15 cellular contexts compared by ENCODE assay signal in the genomic region with DNA sequence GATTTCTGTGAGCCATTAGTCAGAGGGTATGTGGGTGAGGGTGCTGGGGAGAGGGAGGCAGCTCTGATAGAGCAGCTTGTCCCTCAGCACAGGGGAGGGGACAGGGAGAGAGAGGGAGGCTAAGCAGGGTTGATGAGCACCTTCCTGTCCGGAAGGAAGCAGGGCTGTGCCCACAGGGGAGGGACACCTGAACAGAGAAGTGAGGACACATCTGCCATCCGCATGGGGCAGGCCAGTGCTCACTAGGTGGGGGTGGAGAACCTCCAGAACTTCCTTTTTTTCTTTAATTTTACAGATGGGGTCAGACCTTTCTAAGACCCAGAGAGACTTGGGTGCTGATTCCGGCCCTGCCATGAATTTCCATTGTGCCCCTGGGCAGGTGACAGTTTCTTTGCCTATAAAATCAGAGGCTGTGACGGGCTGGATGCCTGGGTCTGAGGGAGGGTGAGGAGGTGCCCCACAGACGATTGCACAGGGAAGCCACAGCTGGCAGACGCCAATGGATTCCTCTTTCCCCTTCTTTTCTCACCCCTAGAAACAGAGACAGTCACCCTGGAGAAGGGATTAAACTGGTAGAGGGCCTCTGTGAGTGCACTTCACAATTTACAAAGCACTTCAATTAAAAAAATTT. TPM values are rescaled to one million over a fixed set of nuclear protein-coding genes. Genes with fewer than 3 reads are reported as not detected.
DNase-seq lines count a peak whose midpoint lies in the region; ATAC-seq, FAIRE-seq and TF ChIP-seq lines count a peak whose summit lies in the region.
"Had no signal": no experiment of that assay in that cellular context is flagged by ENCODE, and none has a peak within 500 bp of the region (broad histone marks: within the 10 kb centered on the region; RNA-seq: fewer than 3 reads in every experiment).

No MANE protein-coding gene starts in this region.

- ATAC-seq in K562 (peak; percentile 30; the same call in 1 of the 3 replicates), HG02678 (IDR thresholded peaks at IDR 0.05; ENCODE audit: unreplicated experiment) (no peak)
- peak; percentile 51 for ATAC-seq in stimulated activated effector memory CD8-positive, alpha-beta T cell treated with anti-CD3 and anti-CD28 coated beads, Interleukin-12 subunit alpha, Interleukin-12 subunit beta, amount 100 ng/mL, for 72 hours
- ATAC-seq: activated CD4-positive, alpha-beta T cell treated with anti-CD3 and anti-CD28 coated beads for 36 hours; HCT116 had no signal

- no peaks in the 10 kb centered on the region for H3K79me2 ChIP-seq in Karpas-422 (ENCODE audit: low read length)
- H3K79me2 ChIP-seq in OCI-LY3 (ENCODE audit: low read length) = no peaks in the 10 kb centered on the region
- H3K79me2 ChIP-seq in K562 (ENCODE audit: control insufficient read depth, insufficient read depth, low read length) = no peaks in the 10 kb centered on the region

- peak; percentile 48 for DNase-seq in Karpas-422
- no peak for DNase-seq in K562 (ENCODE audit: extremely low read depth in 1 of 4, low spot score in 3 of 4)
- no peak for DNase-seq in stimulated activated effector memory CD8-positive, alpha-beta T cell treated with anti-CD3 and anti-CD28 coated beads, Interleukin-12 subunit alpha, Interleukin-12 subunit beta, amount 100 ng/mL, for 72 hours (ENCODE audit: low spot score in 2 of 2)
- DNase-seq in T-helper 9 cell = no peak
- DNase-seq in NCI-H187 treated with DMSO at 0.1 percent for 48 hours (lab: John Stamatoyannopoulos, UW) = no peak
- DNase-seq: activated CD4-positive, alpha-beta T cell treated with anti-CD3 and anti-CD28 coated beads for 36 hours; foreskin fibroblast; NCI-H1436 treated with DMSO at 0.1 percent for 48 hours; NCI-H524 had no signal

- H3K27ac ChIP-seq in Karpas-422 (ENCODE audit: low read length) = no peak overlapping the region
- H3K27ac ChIP-seq in OCI-LY3 (ENCODE audit: low read length) = no peak overlapping the region
- no peak overlapping the region for H3K27ac ChIP-seq in K562 (ENCODE audit: extremely low read depth, low read depth, low read length)
- H3K27ac ChIP-seq: SK-N-MC, suprapubic skin had no signal

- H3K4me3 ChIP-seq in Karpas-422 (ENCODE audit: low read length) (no peak overlapping the region), OCI-LY3 (ENCODE audit: low read length) (no peak overlapping the region), K562 (no peak overlapping the region)
- H3K4me3 ChIP-seq: SK-N-MC, suprapubic skin had no signal

- no peaks in the 10 kb centered on the region for H3K9me2 ChIP-seq in Karpas-422 (replicated peaks; ENCODE audit: insufficient read depth, low read length)

- H3K9me1 ChIP-seq in K562 (ENCODE audit: control insufficient read depth, insufficient read depth, low read length) = no peaks in the 10 kb centered on the region

- BruUV-seq in K562 (replicated peaks; lab: Mats Ljungman, UMichigan) = no TSS peak

- H3K4me3 Mint-ChIP-seq in stimulated activated effector memory CD8-positive, alpha-beta T cell treated with anti-CD3 and anti-CD28 coated beads, Interleukin-12 subunit alpha, Interleukin-12 subunit beta, amount 100 ng/mL, for 72 hours = no peak overlapping the region
- H3K4me3 Mint-ChIP-seq: activated CD4-positive, alpha-beta T cell treated with anti-CD3 and anti-CD28 coated beads for 36 hours; activated T-helper 1 cell treated with anti-CD3 and anti-CD28 coated beads, Interleukin-12 subunit alpha, Interleukin-12 subunit beta, Interleukin-2, Interleukin-4 antibody, amounts not matched to agents 30 ng/mL and 10 ng/mL and 1 ng/mL, durations not matched to agents 14 hours and 24 hours and 36 hours had no signal

- POLR2A ChIA-PET in K562 (lab: Yijun Ruan, JAX) = interaction anchor here (0.6 kb wide), 1 partner anchor 40 kb away, joined by 3 read pairs; no protein-coding TSS in a partner anchor

- no peaks in the 10 kb centered on the region for H3K36me3 Mint-ChIP-seq in stimulated activated effector memory CD8-positive, alpha-beta T cell treated with anti-CD3 and anti-CD28 coated beads, Interleukin-12 subunit alpha, Interleukin-12 subunit beta, amount 100 ng/mL, for 72 hours

- H4K20me1 ChIP-seq in Karpas-422 (ENCODE audit: insufficient read depth, low read depth, low read length) = no peaks in the 10 kb centered on the region
- H4K20me1 ChIP-seq in OCI-LY3 (ENCODE audit: insufficient read depth, low read length) = no peaks in the 10 kb centered on the region
- no peaks in the 10 kb centered on the region for H4K20me1 ChIP-seq in K562 (replicated peaks; ENCODE audit: control insufficient read depth, insufficient read depth, low read length)

- TF ChIP-seq POLR2A in K562 (conservative IDR thresholded peaks at IDR 0.05) = no peak

- 2% methylated on average over 6 of the region's 6 CpGs for WGBS in K562 (ENCODE audit: insufficient coverage, low coverage, missing lambda C conversion rate)

- H3K4me2 ChIP-seq in Karpas-422 (ENCODE audit: low read depth, low read length, poor library complexity, severe bottlenecking) (no peak overlapping the region), OCI-LY3 (ENCODE audit: low read length) (peak overlapping the region; percentile 31), K562 (ENCODE audit: insufficient read depth, low read length) (no peak overlapping the region)

- FAIRE-seq in K562 (lab: Jason Lieb, UNC) = no peak

- H3K4me1 Mint-ChIP-seq in stimulated activated effector memory CD8-positive, alpha-beta T cell treated with anti-CD3 and anti-CD28 coated beads, Interleukin-12 subunit alpha, Interleukin-12 subunit beta, amount 100 ng/mL, for 72 hours = peaks cover 17% of the 10 kb centered on the region

- peaks cover 7% of the 10 kb centered on the region for H3K4me1 ChIP-seq in Karpas-422 (ENCODE audit: low read length)
- H3K4me1 ChIP-seq in OCI-LY3 (ENCODE audit: low read length) = peaks cover 21% of the 10 kb centered on the region
- peaks cover 0 to 7% of the 10 kb centered on the region in 2 experiments; a peak in 1 of 5 replicates for H3K4me1 ChIP-seq in K562 (replicated peaks in 1 of 2; ENCODE audit: control insufficient read depth in 2 of 2, insufficient read depth in 2 of 2, low read length in 2 of 2)

- intact Hi-C loops in K562 (cut with micrococcal nuclease) = no loop called here

- no peaks in the 10 kb centered on the region for H3K27me3 ChIP-seq in Karpas-422 (ENCODE audit: low read length)
- H3K27me3 ChIP-seq in OCI-LY3 (ENCODE audit: low read depth, low read length) = no peaks in the 10 kb centered on the region
- peaks cover 24 to 46% of the 10 kb centered on the region in 2 experiments; a peak in 4 of 5 replicates for H3K27me3 ChIP-seq in K562 (ENCODE audit: control insufficient read depth in 2 of 2, insufficient read depth in 2 of 2, low read length in 2 of 2)

- CTCF ChIA-PET in K562 (lab: Yijun Ruan, JAX; ENCODE audit: low intra/inter-chr PET ratio) = no interaction called here

- no peaks in the 10 kb centered on the region for H3K36me3 ChIP-seq in Karpas-422 (ENCODE audit: insufficient read depth, low read length)
- H3K36me3 ChIP-seq in OCI-LY3 (replicated peaks; ENCODE audit: low read depth, low read length) = no peaks in the 10 kb centered on the region
- H3K36me3 ChIP-seq in K562 (ENCODE audit: control insufficient read depth, insufficient read depth, low read length) = no peaks in the 10 kb centered on the region
- H3K36me3 ChIP-seq: suprapubic skin had no signal

- H3K9ac ChIP-seq in Karpas-422 (ENCODE audit: low read length) (no peak overlapping the region), OCI-LY3 (ENCODE audit: low read length) (no peak overlapping the region), K562 (ENCODE audit: insufficient read depth in 1 of 2, low read depth in 2 of 2, low read length in 2 of 2) (peak overlapping the region in 1 of 2 experiments; percentile 48; a peak in 1 of 4 replicates)

- in situ Hi-C loops in K562 (cut with MboI) = loop anchor here (10.0 kb wide), 1 partner anchor 556 kb away; no protein-coding TSS in a partner anchor

- TF ChIP-seq CTCF in OCI-LY3 (IDR thresholded peaks at IDR 0.05; ENCODE audit: low read depth, low read length) (no peak), K562 (IDR thresholded peaks at IDR 0.05 in 2 of 3, conservative IDR thresholded peaks at IDR 0.05 in 1 of 3; ENCODE audit: insufficient read depth in 2 of 3, low read depth in 1 of 3, low read length in 3 of 3) (0 out of 6 replicates have a peak, but pooled peaks of 1 of the 3 experiments have one; percentile 1)

- no peak for TF ChIP-seq RAD21 in K562 (CRISPR knock-in tag; conservative IDR thresholded peaks at IDR 0.05 in 1 of 2, IDR thresholded peaks at IDR 0.05 in 1 of 2)

- H3K9me3 Mint-ChIP-seq in stimulated activated effector memory CD8-positive, alpha-beta T cell treated with anti-CD3 and anti-CD28 coated beads, Interleukin-12 subunit alpha, Interleukin-12 subunit beta, amount 100 ng/mL, for 72 hours = no peaks in the 10 kb centered on the region

- peak overlapping the region; percentile 23 for H3K27ac Mint-ChIP-seq in stimulated activated effector memory CD8-positive, alpha-beta T cell treated with anti-CD3 and anti-CD28 coated beads, Interleukin-12 subunit alpha, Interleukin-12 subunit beta, amount 100 ng/mL, for 72 hours
- H3K27ac Mint-ChIP-seq: activated CD4-positive, alpha-beta T cell treated with anti-CD3 and anti-CD28 coated beads for 36 hours; activated T-helper 1 cell treated with anti-CD3 and anti-CD28 coated beads, Interleukin-12 subunit alpha, Interleukin-12 subunit beta, Interleukin-2, Interleukin-4 antibody, amounts not matched to agents 30 ng/mL and 10 ng/mL and 1 ng/mL, durations not matched to agents 14 hours and 24 hours and 36 hours had no signal

- H3K9me3 ChIP-seq in Karpas-422 (ENCODE audit: low read length) = no peaks in the 10 kb centered on the region
- no peaks in the 10 kb centered on the region for H3K9me3 ChIP-seq in OCI-LY3 (ENCODE audit: insufficient read depth, low read length)
- no peaks in the 10 kb centered on the region for H3K9me3 ChIP-seq in K562 (replicated peaks; ENCODE audit: control insufficient read depth, insufficient read depth, low read depth, low read length)
- H3K9me3 ChIP-seq: suprapubic skin had no signal

- H2AFZ ChIP-seq in Karpas-422 (ENCODE audit: low read length) = peak overlapping the region; percentile 50; the same call in 1 of the 2 replicates
- H2AFZ ChIP-seq in OCI-LY3 (ENCODE audit: low read depth, low read length) = 0 out of 2 replicates have a peak overlapping the region, but pooled peaks have one; percentile 23
- H2AFZ ChIP-seq in K562 (ENCODE audit: low read depth, low read length) = no peak overlapping the region

- no peak for TF ChIP-seq EP300 in K562 (IDR thresholded peaks at IDR 0.05; ENCODE audit: low read length)

RNA-seq across cellular contexts. Expression of gene TGM5, which starts 4.1 kb away (rescaled TPM):
- not detected in 2 replicates for total RNA-seq in Karpas-422 (2014; rRNA removed; shearing (Covaris generic); ENCODE audit: low replicate concordance)
- total RNA-seq in K562 (2011; cell fraction: chromatin; rRNA removed; ENCODE audit: low replicate concordance) = 0.12 TPM in 1 of 2 replicates, not detected in the other
- not detected in 2 replicates for total RNA-seq in K562 (2011; cell fraction: nucleolus; rRNA removed)
- total RNA-seq in K562 (2011; cell fraction: nucleoplasm; rRNA removed) = not detected in 2 replicates
- not detected in 2 replicates for total RNA-seq in K562 (2014; rRNA removed)
- total RNA-seq in K562 (2014; rRNA removed; fragmentation: Illumina TruSeq; extraction: Trizol) = not detected in 2 replicates
- 0.07 and 0.15 TPM in 2 replicates for total RNA-seq in K562 (2015; rRNA removed; fragmentation: Illumina TruSeq; extraction: Trizol)
- not detected in 2 replicates for total RNA-seq in K562 (2021)
- 0.07 TPM in 1 of 2 replicates, not detected in the other for polyA plus RNA-seq in K562 (2011; rRNA removed)
- 0.12 and 0.15 TPM in 2 replicates for polyA plus RNA-seq in K562 (2011; cell fraction: cytosol; rRNA removed)
- 0.06 and 0.07 TPM in 2 replicates for polyA plus RNA-seq in K562 (2011; cell fraction: nucleus; rRNA removed)
- 0.03 TPM in 1 of 2 replicates, not detected in the other for polyA plus RNA-seq in K562 (2012)
- polyA plus RNA-seq in K562 (2014; fragmentation: Illumina TruSeq; extraction: Trizol) = not detected in 2 replicates
- polyA plus RNA-seq in K562 (2014; fragmentation: Nextera tagmentation; extraction: Ambion mirVana) = under 1 TPM; 0.03 to 0.10 TPM
- not detected in 2 replicates for polyA plus RNA-seq in K562 (2014; rRNA removed)
- polyA minus RNA-seq in K562 (2011; rRNA and poly(A)+ RNA removed) = not detected in 2 replicates
- not detected in 2 replicates for polyA minus RNA-seq in K562 (2011; cell fraction: cytosol; rRNA and poly(A)+ RNA removed)
- polyA minus RNA-seq in K562 (2011; cell fraction: nucleus; rRNA and poly(A)+ RNA removed) = 0.22 TPM in 1 of 2 replicates, not detected in the other
- total RNA-seq: activated CD4-positive, alpha-beta T cell treated with anti-CD3 and anti-CD28 coated beads for 36 hours; activated T-helper 1 cell treated with anti-CD3 and anti-CD28 coated beads, Interleukin-12 subunit alpha, Interleukin-12 subunit beta, Interleukin-2, Interleukin-4 antibody, amounts not matched to agents 30 ng/mL and 10 ng/mL and 1 ng/mL, durations not matched to agents 14 hours and 24 hours and 36 hours had no signal

RNA-seq across cellular contexts. Expression of gene TGM7, which starts 31.3 kb away (rescaled TPM):
- not detected in 2 replicates for total RNA-seq in Karpas-422 (2014; rRNA removed; shearing (Covaris generic); ENCODE audit: low replicate concordance)
- not detected in 2 replicates for total RNA-seq in K562 (2011; cell fraction: chromatin; rRNA removed; ENCODE audit: low replicate concordance)
- total RNA-seq in K562 (2011; cell fraction: nucleolus; rRNA removed) = not detected in 2 replicates
- total RNA-seq in K562 (2011; cell fraction: nucleoplasm; rRNA removed) = not detected in 2 replicates
- total RNA-seq in K562 (2014; rRNA removed) (not detected in 2 replicates), K562 (2014; rRNA removed; fragmentation: Illumina TruSeq; extraction: Trizol) (not detected in 2 replicates), K562 (2015; rRNA removed; fragmentation: Illumina TruSeq; extraction: Trizol) (not detected in 2 replicates), K562 (2021) (not detected in 2 replicates)
- polyA plus RNA-seq in K562 (2011; rRNA removed) (not detected in 2 replicates), K562 (2014; fragmentation: Illumina TruSeq; extraction: Trizol) (not detected in 2 replicates), K562 (2014; fragmentation: Nextera tagmentation; extraction: Ambion mirVana) (not detected), K562 (2014; rRNA removed) (not detected in 2 replicates)
- not detected in 2 replicates for polyA plus RNA-seq in K562 (2011; cell fraction: cytosol; rRNA removed)
- not detected in 2 replicates for polyA plus RNA-seq in K562 (2011; cell fraction: nucleus; rRNA removed)
- not detected in 2 replicates for polyA plus RNA-seq in K562 (2012)
- polyA minus RNA-seq in K562 (2011; rRNA and poly(A)+ RNA removed) = not detected in 2 replicates
- polyA minus RNA-seq in K562 (2011; cell fraction: cytosol; rRNA and poly(A)+ RNA removed) = not detected in 2 replicates
- not detected in 2 replicates for polyA minus RNA-seq in K562 (2011; cell fraction: nucleus; rRNA and poly(A)+ RNA removed)
- total RNA-seq: activated CD4-positive, alpha-beta T cell treated with anti-CD3 and anti-CD28 coated beads for 36 hours; activated T-helper 1 cell treated with anti-CD3 and anti-CD28 coated beads, Interleukin-12 subunit alpha, Interleukin-12 subunit beta, Interleukin-2, Interleukin-4 antibody, amounts not matched to agents 30 ng/mL and 10 ng/mL and 1 ng/mL, durations not matched to agents 14 hours and 24 hours and 36 hours; suprapubic skin had no signal

RNA-seq across cellular contexts. Expression of gene EPB42, which starts 50.0 kb away (rescaled TPM):
- not detected in 2 replicates for total RNA-seq in Karpas-422 (2014; rRNA removed; shearing (Covaris generic); ENCODE audit: low replicate concordance)
- 0.51 and 1.6 TPM in 2 replicates for total RNA-seq in K562 (2011; cell fraction: chromatin; rRNA removed; ENCODE audit: low replicate concordance)
- 1.5 and 1.7 TPM in 2 replicates for total RNA-seq in K562 (2011; cell fraction: nucleolus; rRNA removed)
- total RNA-seq in K562 (2011; cell fraction: nucleoplasm; rRNA removed) = 1.2 and 2.3 TPM in 2 replicates
- total RNA-seq in K562 (2014; rRNA removed) = 1.5 and 2.1 TPM in 2 replicates
- total RNA-seq in K562 (2014; rRNA removed; fragmentation: Illumina TruSeq; extraction: Trizol) = 1.4 and 1.5 TPM in 2 replicates
- total RNA-seq in K562 (2015; rRNA removed; fragmentation: Illumina TruSeq; extraction: Trizol) = 0.51 and 0.79 TPM in 2 replicates
- 1.3 and 1.7 TPM in 2 replicates for total RNA-seq in K562 (2021)
- polyA plus RNA-seq in K562 (2011; rRNA removed) = 0.59 and 0.89 TPM in 2 replicates
- polyA plus RNA-seq in K562 (2011; cell fraction: cytosol; rRNA removed) = 0.89 and 0.96 TPM in 2 replicates
- polyA plus RNA-seq in K562 (2011; cell fraction: nucleus; rRNA removed) = 0.66 and 0.70 TPM in 2 replicates
- 0.91 and 1.2 TPM in 2 replicates for polyA plus RNA-seq in K562 (2012)
- polyA plus RNA-seq in K562 (2014; fragmentation: Illumina TruSeq; extraction: Trizol) = 1.5 and 2.3 TPM in 2 replicates
- under 1 TPM; 0.38 to 0.57 TPM for polyA plus RNA-seq in K562 (2014; fragmentation: Nextera tagmentation; extraction: Ambion mirVana)
- 1.3 and 1.6 TPM in 2 replicates for polyA plus RNA-seq in K562 (2014; rRNA removed)
- polyA minus RNA-seq in K562 (2011; rRNA and poly(A)+ RNA removed) = 1.5 and 1.6 TPM in 2 replicates
- polyA minus RNA-seq in K562 (2011; cell fraction: cytosol; rRNA and poly(A)+ RNA removed) = 0.67 and 1.9 TPM in 2 replicates
- polyA minus RNA-seq in K562 (2011; cell fraction: nucleus; rRNA and poly(A)+ RNA removed) = 0.27 and 0.67 TPM in 2 replicates
- total RNA-seq: activated CD4-positive, alpha-beta T cell treated with anti-CD3 and anti-CD28 coated beads for 36 hours; activated T-helper 1 cell treated with anti-CD3 and anti-CD28 coated beads, Interleukin-12 subunit alpha, Interleukin-12 subunit beta, Interleukin-2, Interleukin-4 antibody, amounts not matched to agents 30 ng/mL and 10 ng/mL and 1 ng/mL, durations not matched to agents 14 hours and 24 hours and 36 hours; suprapubic skin had no signal

RNA-seq across cellular contexts. Expression of gene LCMT2, which starts 59.6 kb away (rescaled TPM):
- 10.0 and 11.1 TPM in 2 replicates for total RNA-seq in Karpas-422 (2014; rRNA removed; shearing (Covaris generic); ENCODE audit: low replicate concordance)
- 25.3 and 38.0 TPM in 2 replicates for total RNA-seq in K562 (2011; cell fraction: chromatin; rRNA removed; ENCODE audit: low replicate concordance)
- total RNA-seq in K562 (2011; cell fraction: nucleolus; rRNA removed) = 27.9 and 30.5 TPM in 2 replicates
- 25.0 and 31.9 TPM in 2 replicates for total RNA-seq in K562 (2011; cell fraction: nucleoplasm; rRNA removed)
- total RNA-seq in K562 (2014; rRNA removed) (7.8 and 11.8 TPM in 2 replicates), K562 (2014; rRNA removed; fragmentation: Illumina TruSeq; extraction: Trizol) (16.5 and 18.6 TPM in 2 replicates), K562 (2015; rRNA removed; fragmentation: Illumina TruSeq; extraction: Trizol) (19.6 and 21.8 TPM in 2 replicates), K562 (2021) (15.2 and 16.0 TPM in 2 replicates)
- polyA plus RNA-seq in K562 (2011; rRNA removed) (14.9 and 22.3 TPM in 2 replicates), K562 (2014; fragmentation: Illumina TruSeq; extraction: Trizol) (15.3 and 18.2 TPM in 2 replicates), K562 (2014; fragmentation: Nextera tagmentation; extraction: Ambion mirVana) (1 to 10 TPM; 2.5 to 2.9 TPM), K562 (2014; rRNA removed) (12.7 and 14.2 TPM in 2 replicates)
- polyA plus RNA-seq in K562 (2011; cell fraction: cytosol; rRNA removed) = 10.0 and 10.4 TPM in 2 replicates
- polyA plus RNA-seq in K562 (2011; cell fraction: nucleus; rRNA removed) = 10.6 and 12.0 TPM in 2 replicates
- 8.2 and 11.1 TPM in 2 replicates for polyA plus RNA-seq in K562 (2012)
- 36.0 and 43.0 TPM in 2 replicates for polyA minus RNA-seq in K562 (2011; rRNA and poly(A)+ RNA removed)
- 8.3 and 13.5 TPM in 2 replicates for polyA minus RNA-seq in K562 (2011; cell fraction: cytosol; rRNA and poly(A)+ RNA removed)
- 18.3 and 36.4 TPM in 2 replicates for polyA minus RNA-seq in K562 (2011; cell fraction: nucleus; rRNA and poly(A)+ RNA removed)
